ENCODE assay signal across 9 cellular contexts in genomic region chr3:14949126-14949525, GRCh38. TPM values are rescaled to one million over a fixed set of nuclear protein-coding genes. Genes with fewer than 3 reads are reported as not detected.
DNase-seq lines count a peak whose midpoint lies in the region; ATAC-seq and TF ChIP-seq lines count a peak whose summit lies in the region.
"Had no signal": no experiment of that assay in that cellular context is flagged by ENCODE, and none has a peak within 500 bp of the region (broad histone marks: within the 10 kb centered on the region; RNA-seq: fewer than 3 reads in every experiment).

No MANE protein-coding gene starts in this region.

- TF ChIP-seq CTCF in astrocyte of the spinal cord (IDR thresholded peaks at IDR 0.05; ENCODE audit: low read depth, low read length) (no peak), liver (IDR thresholded peaks at IDR 0.05; ENCODE audit: low read depth, low read length, missing input control) (no peak), transverse colon (IDR thresholded peaks at IDR 0.05) (no peak)

- no peaks in the 10 kb centered on the region for H3K27me3 Mint-ChIP-seq in activated T-cell treated with anti-CD3 and anti-CD28 coated beads, Interleukin-2, amount 50 U/mL, for 72 hours (ENCODE audit: low read depth)

- H3K27ac Mint-ChIP-seq in activated T-cell treated with anti-CD3 and anti-CD28 coated beads, Interleukin-2, amount 50 U/mL, for 72 hours: peak overlapping the region; percentile 99

- H3K27ac ChIP-seq in liver (ENCODE audit: low read depth in 1 of 2, low read length in 2 of 2) (peak overlapping the region in 1 of 2 donors; percentile 4), transverse colon (peak overlapping the region; percentile 99 to 100 (median 99))

- H3K4me1 ChIP-seq in liver (ENCODE audit: control insufficient read depth in 4 of 4, insufficient read depth in 4 of 4, low read length in 3 of 4) (peaks cover 3 to 27% (median 21%) of the 10 kb centered on the region in 4 donors), transverse colon (peaks cover 18 to 60% (median 23%) of the 10 kb centered on the region in 4 donors)

- H3K27me3 ChIP-seq in liver (ENCODE audit: control insufficient read depth in 4 of 4, insufficient read depth in 4 of 4, low read length in 3 of 4): no peaks in the 10 kb centered on the region
- H3K27me3 ChIP-seq in transverse colon: no peaks in the 10 kb centered on the region

- in situ Hi-C loops in astrocyte of the spinal cord (cut with HindIII; ENCODE audit: low sequenced_read_pairs) (no loop called here), transverse colon (cut with MboI; ENCODE audit: low pct_ligation_motif_present in 1 of 4, low pct_unique_long_range_greater_than_20kb in 1 of 4, low sequenced_read_pairs in 3 of 4) (no loop called here)

- H3K4me3 Mint-ChIP-seq in activated T-cell treated with anti-CD3 and anti-CD28 coated beads, Interleukin-2, amount 50 U/mL, for 72 hours: peak overlapping the region; percentile 97 to 98

- intact Hi-C loops in transverse colon (cut with DNase I; ENCODE audit: low total_unique reads): loop anchor here (10.0 kb wide), 1 partner anchor 116 kb away; the partner anchor contains the start of gene MRPS25

- H3K9me3 ChIP-seq in liver (ENCODE audit: control insufficient read depth in 4 of 4, low read length in 3 of 4) (no peaks in the 10 kb centered on the region), transverse colon (no peaks in the 10 kb centered on the region)

- H3K9ac ChIP-seq in liver (ENCODE audit: low read depth in 1 of 2, low read length in 2 of 2): peak overlapping the region in 1 of 2 donors; percentile 39

- DNase-seq in activated T-cell treated with anti-CD3 and anti-CD28 coated beads, Interleukin-2, amount 50 U/mL, for 72 hours: no peak
- DNase-seq in activated T-cell treated with anti-CD3 and anti-CD28 coated beads for 4 hours (no peak), astrocyte of the spinal cord (ENCODE audit: low read depth, low spot score) (no peak), transverse colon (no peak), DMS 273 (lab: John Stamatoyannopoulos, UW; ENCODE audit: unreplicated experiment) (no peak), CD1c-positive myeloid dendritic cell (ENCODE audit: extremely low spot score) (no peak)
- DNase-seq: activated CD4-positive, alpha-beta T cell treated with anti-CD3 and anti-CD28 coated beads for 1 hour had no signal

- peaks cover 10 to 17% of the 10 kb centered on the region in 2 donors for H3K36me3 Mint-ChIP-seq in activated T-cell treated with anti-CD3 and anti-CD28 coated beads, Interleukin-2, amount 50 U/mL, for 72 hours (ENCODE audit: insufficient read depth in 2 of 2)

- no peak for TF ChIP-seq EP300 in transverse colon (IDR thresholded peaks at IDR 0.05; ENCODE audit: low read depth)

- peak overlapping the region; percentile 85 for H3K4me3 ChIP-seq in astrocyte of the spinal cord (ENCODE audit: low read depth, low read length)
- H3K4me3 ChIP-seq in liver (ENCODE audit: low read depth in 1 of 3, low read length in 3 of 3): peak overlapping the region; percentile 44 to 100 (median 94)
- peak overlapping the region; percentile 54 to 97 (median 88) for H3K4me3 ChIP-seq in transverse colon

- TF ChIP-seq RAD21 in liver (IDR thresholded peaks at IDR 0.05): no peak

- 39% methylated on average over 5 of the region's 5 CpGs for whole genome bisulfite sequencing in liver
- 46 to 57% methylated on average over 1 to 5 of the region's 5 CpGs for WGBS in transverse colon (ENCODE audit: low coverage in 1 of 2), 2 donors

- peaks cover 40% of the 10 kb centered on the region for H3K4me1 Mint-ChIP-seq in activated T-cell treated with anti-CD3 and anti-CD28 coated beads, Interleukin-2, amount 50 U/mL, for 72 hours (ENCODE audit: low read depth)

- H3K9me3 Mint-ChIP-seq in activated T-cell treated with anti-CD3 and anti-CD28 coated beads, Interleukin-2, amount 50 U/mL, for 72 hours: no peaks in the 10 kb centered on the region

- TF ChIP-seq POLR2A in transverse colon (IDR thresholded peaks at IDR 0.05): no peak

- H3K36me3 ChIP-seq in liver (ENCODE audit: control insufficient read depth in 4 of 4, insufficient read depth in 3 of 4, low read depth in 1 of 4, low read length in 3 of 4) (peaks cover 0 to 5% (median 2%) of the 10 kb centered on the region in 4 donors), transverse colon (peaks cover 0 to 16% (median 4%) of the 10 kb centered on the region in 4 donors)

- no peak for ATAC-seq in activated T-cell treated with anti-CD3 and anti-CD28 coated beads, Interleukin-2, amount 50 U/mL, for 72 hours (replicated peaks in 1 of 2)
- no peak for ATAC-seq in HG02840 (IDR thresholded peaks at IDR 0.05; ENCODE audit: low FRiP score, unreplicated experiment)

TF ChIP-seq in liver, 16 proteins besides CTCF, POLR2A, EP300 and RAD21:
- no peak for TF ChIP-seq FOXA2 (IDR thresholded peaks at IDR 0.05)
- TF ChIP-seq YY1 (IDR thresholded peaks at IDR 0.05): peak; percentile 24
- no peak for TF ChIP-seq EGR1 (IDR thresholded peaks at IDR 0.05; ENCODE audit: low read depth in 2 of 2)
- no peak for TF ChIP-seq MAX (IDR thresholded peaks at IDR 0.05)

RNA-seq across cellular contexts. Expression of gene NR2C2, which starts 1.7 kb away (rescaled TPM):
- total RNA-seq in activated T-cell treated with anti-CD3 and anti-CD28 coated beads, Interleukin-2, amount 50 U/mL, for 72 hours: 10 to 100 TPM; 75.9 to 79.1 TPM
- total RNA-seq in liver: 10 to 100 TPM; 21.8 TPM
- 1 to 10 TPM; 3.3 to 7.3 TPM for polyA plus RNA-seq in liver
- 10 to 100 TPM; 32.2 to 60.6 (median 47.8) TPM for total RNA-seq in transverse colon
